ENCODE assay signal across 32 cellular contexts in genomic region chr19:53657778-53658177, GRCh38. TPM values are rescaled to one million over a fixed set of nuclear protein-coding genes. Genes with fewer than 3 reads are reported as not detected.
"Had no signal": no experiment of that assay in that cellular context is flagged by ENCODE, and none has a peak within 500 bp of the region (broad histone marks: within the 10 kb centered on the region; RNA-seq: fewer than 3 reads in every experiment).

No MANE protein-coding gene starts in this region.

- H3K27ac ChIP-seq: brain microvascular endothelial cell, KMS-11, Peyer's patch, SJSA1 had no signal

- ATAC-seq: activated CD8-positive, alpha-beta T cell treated with anti-CD3 and anti-CD28 coated beads for 36 hours; activated T-cell treated with anti-CD3 and anti-CD28 coated beads, Interleukin-2, amount 50 U/mL, for 72 hours; activated T-helper 17 cell treated with anti-CD3 and anti-CD28 coated beads, Interleukin-2, amount 50 U/mL, for 72 hours had no signal

- H3K27me3 ChIP-seq: brain microvascular endothelial cell, Peyer's patch, SJSA1 had no signal

- H3K27ac Mint-ChIP-seq: activated CD4-positive, alpha-beta T cell treated with anti-CD3 and anti-CD28 coated beads, Interleukin-2, amount 10 ng/mL, durations not matched to agents 24 days and 14 days; activated CD8-positive, alpha-beta T cell treated with anti-CD3 and anti-CD28 coated beads for 36 hours; activated naive CD8-positive, alpha-beta T cell treated with anti-CD3 and anti-CD28 coated beads for 36 hours; activated T-cell treated with anti-CD3 and anti-CD28 coated beads, Interleukin-2, amount 50 U/mL, for 72 hours; activated T-helper 17 cell treated with anti-CD3 and anti-CD28 coated beads, Interleukin-2, amount 50 U/mL, for 72 hours; T-helper 1 cell treated with Interleukin-12 subunit alpha and Interleukin-12 subunit beta and Interleukin-4 antibody, amounts not matched to agents 30 μg/mL and 1 μg/mL, for 36 hours; T-helper 2 cell treated with Interferon-gamma antibody and Interleukin-4, amounts not matched to agents 5 μg/mL and 100 μg/mL, for 36 hours had no signal

- H3K4me3 ChIP-seq: Peyer's patch, SJSA1 had no signal

- H3K4me1 ChIP-seq: Peyer's patch, SJSA1 had no signal

- H3K9me3 ChIP-seq: SK-N-SH had no signal

- H3K9ac ChIP-seq: KMS-11, SK-N-SH had no signal

- H3K4me3 Mint-ChIP-seq: activated CD4-positive, alpha-beta T cell treated with anti-CD3 and anti-CD28 coated beads, Interleukin-2, amount 10 ng/mL, durations not matched to agents 24 days and 14 days; activated CD8-positive, alpha-beta T cell treated with anti-CD3 and anti-CD28 coated beads for 36 hours; activated naive CD8-positive, alpha-beta T cell treated with anti-CD3 and anti-CD28 coated beads for 36 hours; activated T-cell treated with anti-CD3 and anti-CD28 coated beads, Interleukin-2, amount 50 U/mL, for 72 hours; activated T-helper 17 cell treated with anti-CD3 and anti-CD28 coated beads, Interleukin-2, amount 50 U/mL, for 72 hours; T-helper 1 cell treated with Interleukin-12 subunit alpha and Interleukin-12 subunit beta and Interleukin-4 antibody, amounts not matched to agents 30 μg/mL and 1 μg/mL, for 36 hours; T-helper 2 cell treated with Interferon-gamma antibody and Interleukin-4, amounts not matched to agents 5 μg/mL and 100 μg/mL, for 36 hours had no signal

- H3K4me1 Mint-ChIP-seq: activated CD4-positive, alpha-beta T cell treated with anti-CD3 and anti-CD28 coated beads, Interleukin-2, amount 10 ng/mL, durations not matched to agents 24 days and 14 days; activated naive CD8-positive, alpha-beta T cell treated with anti-CD3 and anti-CD28 coated beads for 36 hours; activated T-helper 17 cell treated with anti-CD3 and anti-CD28 coated beads, Interleukin-2, amount 50 U/mL, for 72 hours had no signal

- H3K36me3 ChIP-seq: brain microvascular endothelial cell, Peyer's patch, SJSA1 had no signal

- H3K4me2 ChIP-seq: KMS-11, SK-N-SH had no signal

- H3K27me3 Mint-ChIP-seq: activated CD4-positive, alpha-beta T cell treated with anti-CD3 and anti-CD28 coated beads, Interleukin-2, amount 10 ng/mL, durations not matched to agents 24 days and 14 days; activated CD8-positive, alpha-beta T cell treated with anti-CD3 and anti-CD28 coated beads for 36 hours; activated naive CD8-positive, alpha-beta T cell treated with anti-CD3 and anti-CD28 coated beads for 36 hours; activated T-helper 17 cell treated with anti-CD3 and anti-CD28 coated beads, Interleukin-2, amount 50 U/mL, for 72 hours had no signal

- DNase-seq: activated CD4-positive, alpha-beta T cell treated with anti-CD3 and anti-CD28 coated beads, Interleukin-2, amount 10 ng/mL, durations not matched to agents 24 days and 14 days; activated CD4-positive, alpha-beta T cell treated with anti-CD3 and anti-CD28 coated beads, Interleukin-2, amount 50 U/mL, for 4 hours; activated CD8-positive, alpha-beta T cell treated with anti-CD3 and anti-CD28 coated beads for 36 hours; activated effector memory CD4-positive, alpha-beta T cell treated with anti-CD3 and anti-CD28 coated beads, Interleukin-2, amount 50 U/mL, for 16 hours; activated naive CD4-positive, alpha-beta T cell; activated naive CD4-positive, alpha-beta T cell treated with anti-CD3 and anti-CD28 coated beads, Interleukin-2, amount 50 U/mL, for 16 hours; activated naive CD8-positive, alpha-beta T cell treated with anti-CD3 and anti-CD28 coated beads for 36 hours; activated T-cell treated with anti-CD3 and anti-CD28 coated beads, Interleukin-2, amount 50 U/mL, for 1 hour; activated T-cell treated with anti-CD3 and anti-CD28 coated beads, Interleukin-2, amount 50 U/mL, for 72 hours; amniotic stem cell; aorta; brain microvascular endothelial cell; central memory CD4-positive, alpha-beta T cell; NCI-H1105; NCI-H1436; NCI-H1694; NCI-H1930; NCI-H2081 treated with DMSO at 0.1 percent for 48 hours; NCI-H345; NCI-H524 treated with DMSO at 0.1 percent for 48 hours; Peyer's patch; RPMI8226; SHP77 treated with DMSO at 0.1 percent for 48 hours; SK-N-SH had no signal

RNA-seq across cellular contexts. Expression of gene DPRX, which starts 26.0 kb away (rescaled TPM):
- total RNA-seq: activated CD4-positive, alpha-beta T cell treated with anti-CD3 and anti-CD28 coated beads, Interleukin-2, amount 10 ng/mL, durations not matched to agents 24 days and 14 days; activated CD8-positive, alpha-beta memory T cell treated with anti-CD3 and anti-CD28 coated beads for 36 hours; activated CD8-positive, alpha-beta T cell treated with anti-CD3 and anti-CD28 coated beads for 36 hours; activated naive CD8-positive, alpha-beta T cell treated with anti-CD3 and anti-CD28 coated beads for 36 hours; activated T-cell treated with anti-CD3 and anti-CD28 coated beads, Interleukin-2, amount 50 U/mL, for 72 hours; activated T-helper 17 cell treated with anti-CD3 and anti-CD28 coated beads, Interleukin-2, amount 50 U/mL, for 72 hours; aorta; LHCN-M2; NCI-H460; Peyer's patch; SJSA1 had no signal
- polyA plus RNA-seq: aorta, SK-N-SH had no signal
